In the genomic region with DNA sequence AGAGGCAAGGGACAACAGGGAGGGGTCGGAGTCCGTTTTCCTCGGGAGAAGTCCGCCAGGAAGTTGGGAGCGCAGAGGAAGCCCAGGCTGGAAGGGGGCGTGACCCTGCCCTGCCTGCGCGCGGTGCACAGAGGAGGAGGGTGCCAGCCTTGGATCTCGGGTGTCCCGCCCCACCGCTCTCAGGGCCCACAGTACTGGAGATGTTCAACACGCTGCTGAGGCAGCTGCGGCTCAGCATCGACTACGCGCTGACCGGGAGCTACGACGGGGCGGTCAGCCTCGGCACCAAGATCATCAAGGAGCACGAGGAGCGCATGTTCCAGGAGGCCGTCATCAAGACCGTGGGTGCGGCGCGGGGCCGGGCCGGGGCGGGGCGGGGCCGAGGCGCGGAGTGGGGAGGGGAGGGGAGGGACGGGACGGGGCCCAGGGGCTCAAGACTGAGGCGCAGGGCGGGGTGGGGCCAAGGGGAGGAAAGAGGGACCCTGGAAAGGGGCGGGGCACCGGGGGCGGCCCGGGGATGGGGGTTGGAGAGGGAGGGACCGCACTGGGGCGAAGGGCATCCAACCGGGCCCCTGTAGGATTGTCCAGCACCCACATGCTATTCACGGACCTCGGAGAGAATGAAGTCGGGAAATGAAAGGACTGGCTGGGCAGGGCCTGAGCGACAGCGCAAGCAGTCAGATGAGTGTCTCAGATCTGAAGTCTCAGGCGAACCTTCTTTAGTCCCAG, we compare ENCODE assay signal across 9 cellular contexts. TPM values are rescaled to one million over a fixed set of nuclear protein-coding genes. Genes with fewer than 3 reads are reported as not detected.
DNase-seq lines count a peak whose midpoint lies in the region; ATAC-seq and TF ChIP-seq lines count a peak whose summit lies in the region.
"Had no signal": no experiment of that assay in that cellular context is flagged by ENCODE, and none has a peak within 500 bp of the region (broad histone marks: within the 10 kb centered on the region; RNA-seq: fewer than 3 reads in every experiment).

No MANE protein-coding gene starts in this region.

- no TSS peak for BruUV-seq in MCF 10A (replicated peaks; lab: Mats Ljungman, UMichigan)

- H3K27me3 ChIP-seq in breast epithelium (peaks cover 0 to 5% of the 10 kb centered on the region in 2 donors), vagina (no peaks in the 10 kb centered on the region)
- peaks cover 0 to 17% of the 10 kb centered on the region in 2 donors for H3K27me3 ChIP-seq in naive thymus-derived CD4-positive, alpha-beta T cell (ENCODE audit: control insufficient read depth in 2 of 2, insufficient read depth in 2 of 2, low read length in 2 of 2)

- no peak overlapping the region for H3K4me3 Mint-ChIP-seq in MCF 10A (ENCODE audit: unreplicated experiment)
- peak overlapping the region; percentile 51 to 67 for H3K4me3 Mint-ChIP-seq in effector memory CD8-positive, alpha-beta T cell
- H3K4me3 Mint-ChIP-seq in naive thymus-derived CD4-positive, alpha-beta T cell, result peak overlapping the region; percentile 20 to 82 (median 74)

- no peak overlapping the region for H3K27ac Mint-ChIP-seq in MCF 10A (ENCODE audit: low read depth, unreplicated experiment)
- H3K27ac Mint-ChIP-seq in effector memory CD8-positive, alpha-beta T cell, result no peak overlapping the region
- peak overlapping the region in 1 of 9 donors; percentile 62 for H3K27ac Mint-ChIP-seq in naive thymus-derived CD4-positive, alpha-beta T cell

- intact Hi-C loops in breast epithelium (cut with DNase I; ENCODE audit: low total_unique reads), result no loop called here
- intact Hi-C loops in MCF 10A (cut with micrococcal nuclease), result no loop called here
- intact Hi-C loops in naive thymus-derived CD4-positive, alpha-beta T cell (cut with micrococcal nuclease), result loop anchor here in 1 of 2 donors (2.0 kb wide), 1 partner anchor 65 kb away; no protein-coding TSS in a partner anchor
- intact Hi-C loops in vagina (cut with DNase I), result no loop called here

- H3K9me3 ChIP-seq in breast epithelium (no peaks in the 10 kb centered on the region), vagina (no peaks in the 10 kb centered on the region)
- H3K9me3 ChIP-seq in naive thymus-derived CD4-positive, alpha-beta T cell (ENCODE audit: control insufficient read depth in 2 of 3, low read length in 3 of 3), result no peaks in the 10 kb centered on the region

- H3K4me1 ChIP-seq in breast epithelium (no peaks in the 10 kb centered on the region), vagina (peaks cover 10% of the 10 kb centered on the region)
- peaks cover 0 to 6% of the 10 kb centered on the region in 2 donors for H3K4me1 ChIP-seq in naive thymus-derived CD4-positive, alpha-beta T cell (ENCODE audit: control insufficient read depth in 2 of 2, insufficient read depth in 2 of 2, low read length in 2 of 2)

- no peaks in the 10 kb centered on the region for H3K36me3 Mint-ChIP-seq in MCF 10A (ENCODE audit: insufficient read depth, unreplicated experiment)
- H3K36me3 Mint-ChIP-seq in effector memory CD8-positive, alpha-beta T cell (ENCODE audit: insufficient read depth), result peaks cover 4% of the 10 kb centered on the region
- peaks cover 0 to 4% (median 0%) of the 10 kb centered on the region in 5 donors for H3K36me3 Mint-ChIP-seq in naive thymus-derived CD4-positive, alpha-beta T cell

- H3K4me3 ChIP-seq in breast epithelium (peak overlapping the region; percentile 8 to 67 (median 52)), vagina (peak overlapping the region; percentile 25 to 40)
- no peak overlapping the region for H3K4me3 ChIP-seq in naive thymus-derived CD4-positive, alpha-beta T cell (ENCODE audit: low read length)

- DNase-seq in breast epithelium (ENCODE audit: low spot score in 2 of 2), result no peak
- DNase-seq in MCF 10A (ENCODE audit: unreplicated experiment), result no peak
- no peak for DNase-seq in effector memory CD8-positive, alpha-beta T cell
- peak in 1 of 9 donors; percentile 32 for DNase-seq in naive thymus-derived CD4-positive, alpha-beta T cell
- DNase-seq in vagina (ENCODE audit: extremely low spot score in 2 of 2), result no peak
- DNase-seq: Karpas-422 had no signal

- H3K36me3 ChIP-seq in breast epithelium (no peaks in the 10 kb centered on the region), vagina (no peaks in the 10 kb centered on the region)
- H3K36me3 ChIP-seq in naive thymus-derived CD4-positive, alpha-beta T cell (ENCODE audit: control insufficient read depth in 2 of 3, insufficient read depth in 3 of 3, low read length in 3 of 3), result no peaks in the 10 kb centered on the region

- H3K27ac ChIP-seq in breast epithelium (peak overlapping the region; percentile 36 to 61), vagina (no peak overlapping the region)
- no peak overlapping the region for H3K27ac ChIP-seq in naive thymus-derived CD4-positive, alpha-beta T cell (ENCODE audit: low read depth, low read length)

- TF ChIP-seq POLR2A in breast epithelium (IDR thresholded peaks at IDR 0.05) (no peak), vagina (IDR thresholded peaks at IDR 0.05) (no peak)

- H3K4me1 Mint-ChIP-seq in MCF 10A (ENCODE audit: insufficient read depth, unreplicated experiment), result no peaks in the 10 kb centered on the region
- H3K4me1 Mint-ChIP-seq in effector memory CD8-positive, alpha-beta T cell (ENCODE audit: low read depth in 2 of 2), result peaks cover 9 to 11% of the 10 kb centered on the region in 2 donors
- peaks cover 6 to 16% (median 12%) of the 10 kb centered on the region in 7 donors for H3K4me1 Mint-ChIP-seq in naive thymus-derived CD4-positive, alpha-beta T cell

- ATAC-seq in effector memory CD8-positive, alpha-beta T cell (replicated peaks), result peak; percentile 55
- ATAC-seq in naive thymus-derived CD4-positive, alpha-beta T cell, result peak; percentile 44
- ATAC-seq in HG02970 (IDR thresholded peaks at IDR 0.05; ENCODE audit: low FRiP score, unreplicated experiment) (no peak), GM18498 (IDR thresholded peaks at IDR 0.05; ENCODE audit: unreplicated experiment) (no peak), GM21786 (IDR thresholded peaks at IDR 0.05; ENCODE audit: unreplicated experiment) (no peak)

- POLR2A ChIA-PET in MCF 10A (lab: Yijun Ruan, JAX), result interaction anchor here (1.2 kb wide), 1 partner anchor 8 kb away, joined by 3 read pairs; no protein-coding TSS in a partner anchor
- POLR2A ChIA-PET in naive thymus-derived CD4-positive, alpha-beta T cell (lab: Charles Lee), result no interaction called here

- peaks cover 67% of the 10 kb centered on the region for H3K27me3 Mint-ChIP-seq in MCF 10A (ENCODE audit: insufficient read depth, unreplicated experiment)
- peaks cover 57 to 71% of the 10 kb centered on the region in 2 donors for H3K27me3 Mint-ChIP-seq in effector memory CD8-positive, alpha-beta T cell
- H3K27me3 Mint-ChIP-seq in naive thymus-derived CD4-positive, alpha-beta T cell, result peaks cover 52 to 65% (median 58%) of the 10 kb centered on the region in 5 donors

- TF ChIP-seq CTCF in breast epithelium (IDR thresholded peaks at IDR 0.05), result no peak
- no peak for TF ChIP-seq CTCF in MCF 10A (IDR thresholded peaks at IDR 0.05; ENCODE audit: unreplicated experiment)
- TF ChIP-seq CTCF in vagina (IDR thresholded peaks at IDR 0.05), result no peak

- H3K9me3 Mint-ChIP-seq in MCF 10A (ENCODE audit: unreplicated experiment), result no peaks in the 10 kb centered on the region
- no peaks in the 10 kb centered on the region for H3K9me3 Mint-ChIP-seq in effector memory CD8-positive, alpha-beta T cell
- peaks cover 0 to 2% (median 0%) of the 10 kb centered on the region in 11 donors for H3K9me3 Mint-ChIP-seq in naive thymus-derived CD4-positive, alpha-beta T cell

- CTCF ChIA-PET in MCF 10A (lab: Yijun Ruan, JAX), result interaction anchor here (0.9 to 11.5 kb wide), 5 partner anchors 156 to 723 kb away, joined by 3 to 100 read pairs (median 3); no protein-coding TSS in a partner anchor
- CTCF ChIA-PET in naive thymus-derived CD4-positive, alpha-beta T cell (lab: Charles Lee), result interaction anchor here (1.7 kb wide), 1 partner anchor 156 kb away, joined by 8 read pairs; no protein-coding TSS in a partner anchor

RNA-seq across cellular contexts. Expression of gene POMC, which starts 36.6 kb away (rescaled TPM):
- total RNA-seq in breast epithelium (10 to 100 TPM in 1 of 3 donors, 1 to 10 TPM in 2; 2.8 to 10.7 (median 2.9) TPM), MCF 10A (2022) (not detected in 2 replicates), vagina (2.5 TPM)
- total RNA-seq in naive thymus-derived CD4-positive, alpha-beta T cell, result 1 to 10 TPM; 3.5 to 7.7 (median 4.2) TPM
- polyA plus RNA-seq in naive thymus-derived CD4-positive, alpha-beta T cell, result 10 to 100 TPM in 1 of 2 donors, 1 to 10 TPM in 1; 7.9 to 10.1 TPM

Comparison
In these comparisons a context has a peak if more than half of its experiments do, and no peak if none do; other contexts are left out.
1. H3K27ac ChIP-seq: peak in breast epithelium (2 of 2); none in naive thymus-derived CD4-positive, alpha-beta T cell (single experiment) and vagina (single experiment).
2. ATAC-seq: peak in effector memory CD8-positive, alpha-beta T cell (single experiment) and naive thymus-derived CD4-positive, alpha-beta T cell (single experiment); none in HG02970 (single experiment), GM18498 (single experiment) and GM21786 (single experiment).